In genomic region chr16:66516808-66517585, GRCh38 we compare ENCODE assay signal across 8 cellular contexts. TPM values are rescaled to one million over a fixed set of nuclear protein-coding genes. Genes with fewer than 3 reads are reported as not detected.
A peak's percentile ranks its signal among the peaks of the same experiment; 100 is the strongest.
DNase-seq lines count a peak whose midpoint lies in the region; ATAC-seq and TF ChIP-seq lines count a peak whose summit lies in the region.

No MANE protein-coding gene starts in this region.

- no peaks in the 10 kb centered on the region for H3K36me3 Mint-ChIP-seq in CD8-positive, alpha-beta T cell
- H3K36me3 Mint-ChIP-seq in activated naive CD8-positive, alpha-beta T cell treated with anti-CD3 and anti-CD28 coated beads, Interleukin-2, amount 10 ng/mL, durations not matched to agents 7 days and 5 days: no peaks in the 10 kb centered on the region

- ATAC-seq in CD8-positive, alpha-beta T cell: peak; percentile 79
- ATAC-seq in GM19468 (IDR thresholded peaks at IDR 0.05; ENCODE audit: extremely low read depth, unreplicated experiment): peak; percentile 85
- ATAC-seq in activated naive CD8-positive, alpha-beta T cell treated with anti-CD3 and anti-CD28 coated beads, Interleukin-2, amount 10 ng/mL, durations not matched to agents 7 days and 5 days (ENCODE audit: low read depth): peak; percentile 85

- H3K27ac ChIP-seq in CD8-positive, alpha-beta T cell (ENCODE audit: low read depth, low read length): peak overlapping the region; percentile 28
- H3K27ac ChIP-seq in SK-N-MC: 0 out of 2 replicates have a peak overlapping the region, but pooled peaks have one; percentile 46
- peak overlapping the region; percentile 96 for H3K27ac ChIP-seq in prostate gland

- POLR2A ChIA-PET in CD8-positive, alpha-beta T cell (lab: Charles Lee): no interaction called here
- POLR2A ChIA-PET in activated naive CD8-positive, alpha-beta T cell treated with anti-CD3 and anti-CD28 coated beads, Interleukin-2, amount 10 ng/mL, durations not matched to agents 7 days and 5 days (lab: Charles Lee): interaction anchor here (1.0 to 1.3 kb wide), 3 partner anchors 34 to 73 kb away, joined by 3 to 8 read pairs (median 5); partner anchors contain the start of gene CKLF

- peak; percentile 32 for TF ChIP-seq POLR2A in prostate gland (IDR thresholded peaks at IDR 0.05)

- no peaks in the 10 kb centered on the region for H3K36me3 ChIP-seq in CD8-positive, alpha-beta T cell (ENCODE audit: insufficient read depth, low read length)
- no peaks in the 10 kb centered on the region for H3K36me3 ChIP-seq in SK-N-MC (ENCODE audit: insufficient read depth, low read length)
- H3K36me3 ChIP-seq in prostate gland: no peaks in the 10 kb centered on the region

- no peaks in the 10 kb centered on the region for H3K27me3 Mint-ChIP-seq in CD8-positive, alpha-beta T cell (ENCODE audit: low read depth)
- H3K27me3 Mint-ChIP-seq in activated naive CD8-positive, alpha-beta T cell treated with anti-CD3 and anti-CD28 coated beads, Interleukin-2, amount 10 ng/mL, durations not matched to agents 7 days and 5 days: no peaks in the 10 kb centered on the region

- H3K9me3 ChIP-seq in CD8-positive, alpha-beta T cell (ENCODE audit: low read length): no peaks in the 10 kb centered on the region
- H3K9me3 ChIP-seq in SK-N-MC (ENCODE audit: low read depth, low read length): no peaks in the 10 kb centered on the region
- no peaks in the 10 kb centered on the region for H3K9me3 ChIP-seq in prostate gland

- H3K4me1 Mint-ChIP-seq in CD8-positive, alpha-beta T cell (ENCODE audit: low read depth): peaks cover 66% of the 10 kb centered on the region
- peaks cover 54% of the 10 kb centered on the region for H3K4me1 Mint-ChIP-seq in activated naive CD8-positive, alpha-beta T cell treated with anti-CD3 and anti-CD28 coated beads, Interleukin-2, amount 10 ng/mL, durations not matched to agents 7 days and 5 days

- CTCF ChIA-PET in CD8-positive, alpha-beta T cell (lab: Charles Lee): interaction anchor here (0.6 to 1.0 kb wide), 2 partner anchors 70 to 183 kb away, joined by 3 to 4 read pairs; no protein-coding TSS in a partner anchor

- H3K27ac Mint-ChIP-seq in CD8-positive, alpha-beta T cell: peak overlapping the region; percentile 91
- H3K27ac Mint-ChIP-seq in activated naive CD8-positive, alpha-beta T cell treated with anti-CD3 and anti-CD28 coated beads, Interleukin-2, amount 10 ng/mL, durations not matched to agents 7 days and 5 days: peak overlapping the region; percentile 92

- no peak for TF ChIP-seq CTCF in CD8-positive, alpha-beta T cell (IDR thresholded peaks at IDR 0.05)
- no peak for TF ChIP-seq CTCF in prostate gland (IDR thresholded peaks at IDR 0.05)

- 23% methylated on average over 15 of the region's 15 CpGs for WGBS in prostate gland

- no peaks in the 10 kb centered on the region for H3K27me3 ChIP-seq in CD8-positive, alpha-beta T cell (ENCODE audit: insufficient read depth, low read length)
- H3K27me3 ChIP-seq in prostate gland (replicated peaks; ENCODE audit: insufficient read depth): no peaks in the 10 kb centered on the region

- no peak overlapping the region for H3K9ac ChIP-seq in SK-N-MC (ENCODE audit: insufficient read length)

- no peak overlapping the region for H3K4me3 ChIP-seq in CD8-positive, alpha-beta T cell (ENCODE audit: low read depth, low read length)
- H3K4me3 ChIP-seq in SK-N-MC (no peak overlapping the region), prostate gland (no peak overlapping the region)

- peaks cover 54% of the 10 kb centered on the region for H3K4me1 ChIP-seq in CD8-positive, alpha-beta T cell (ENCODE audit: insufficient read depth, low read length)
- peaks cover 24% of the 10 kb centered on the region for H3K4me1 ChIP-seq in prostate gland (replicated peaks)

- peak overlapping the region; percentile 7 for H3K4me3 Mint-ChIP-seq in CD8-positive, alpha-beta T cell
- peak overlapping the region; percentile 78 for H3K4me3 Mint-ChIP-seq in activated naive CD8-positive, alpha-beta T cell treated with anti-CD3 and anti-CD28 coated beads, Interleukin-2, amount 10 ng/mL, durations not matched to agents 7 days and 5 days

- H3K9me3 Mint-ChIP-seq in CD8-positive, alpha-beta T cell: no peaks in the 10 kb centered on the region
- H3K9me3 Mint-ChIP-seq in activated naive CD8-positive, alpha-beta T cell treated with anti-CD3 and anti-CD28 coated beads, Interleukin-2, amount 10 ng/mL, durations not matched to agents 7 days and 5 days: no peaks in the 10 kb centered on the region

- intact Hi-C loops in CD8-positive, alpha-beta T cell (cut with DNase I, micrococcal nuclease): no loop called here
- intact Hi-C loops in cardiac septum (cut with DNase I): loop anchor here (2.0 kb wide), 2 partner anchors 34 to 156 kb away; partner anchors contain the start of gene TK2
- intact Hi-C loops in prostate gland (cut with DNase I): loop anchor here (5.0 kb wide), 2 partner anchors 35 kb away; partner anchors contain the start of genes CKLF and TK2

- peak; percentile 39 to 85 (median 77) for DNase-seq in CD8-positive, alpha-beta T cell
- DNase-seq in HS-27A (ENCODE audit: low read depth): peak; percentile 98
- no peak for DNase-seq in SK-N-MC (ENCODE audit: low read depth, low spot score)
- peak; percentile 68 for DNase-seq in activated naive CD8-positive, alpha-beta T cell treated with anti-CD3 and anti-CD28 coated beads, Interleukin-2, amount 10 ng/mL, durations not matched to agents 7 days and 5 days
- DNase-seq in cardiac septum (ENCODE audit: low spot score): peak; percentile 99
- DNase-seq in prostate gland (ENCODE audit: low spot score): peak; percentile 97
- DNase-seq in ureter (ENCODE audit: low spot score): peak; percentile 98

RNA-seq across cellular contexts. Expression of gene TK2, which starts 32.9 kb away (rescaled TPM):
- 1 to 10 TPM; 3.3 to 4.4 TPM for total RNA-seq in CD8-positive, alpha-beta T cell
- 1 to 10 TPM; 7.0 to 8.6 TPM for total RNA-seq in activated naive CD8-positive, alpha-beta T cell treated with anti-CD3 and anti-CD28 coated beads, Interleukin-2, amount 10 ng/mL, durations not matched to agents 7 days and 5 days
- total RNA-seq in cardiac septum (23.4 TPM), prostate gland (10 to 100 TPM; 28.1 to 45.9 TPM), ureter (37.9 TPM)

RNA-seq across cellular contexts. Expression of gene CKLF, which starts 35.4 kb away (rescaled TPM):
- 10 to 100 TPM in 1 of 2 experiments, 1 to 10 TPM in 1; 7.9 to 11.1 TPM for total RNA-seq in CD8-positive, alpha-beta T cell
- total RNA-seq in activated naive CD8-positive, alpha-beta T cell treated with anti-CD3 and anti-CD28 coated beads, Interleukin-2, amount 10 ng/mL, durations not matched to agents 7 days and 5 days: 100 to 1,000 TPM; 124 to 130 TPM
- 10.5 TPM for total RNA-seq in cardiac septum
- total RNA-seq in prostate gland: 10 to 100 TPM; 20.5 to 28.3 TPM
- 34.0 TPM for total RNA-seq in ureter

RNA-seq across cellular contexts. Expression of gene CMTM1, which starts 49.2 kb away (rescaled TPM):
- total RNA-seq in CD8-positive, alpha-beta T cell: under 1 TPM in 1 of 2 experiments, not detected in 1; 0.61 TPM
- 10 to 100 TPM; 10.6 to 13.5 TPM for total RNA-seq in activated naive CD8-positive, alpha-beta T cell treated with anti-CD3 and anti-CD28 coated beads, Interleukin-2, amount 10 ng/mL, durations not matched to agents 7 days and 5 days
- 1.3 TPM for total RNA-seq in cardiac septum
- total RNA-seq in prostate gland: 1 to 10 TPM; 1.5 to 2.6 TPM
- total RNA-seq in ureter: 4.3 TPM

Comparison
In these comparisons a context has a peak if more than half of its experiments do, and no peak if none do; other contexts are left out.
1. H3K27ac ChIP-seq: peak in every context shown above with its lines; median percentile 96 in prostate gland; 46 in SK-N-MC; 28 in CD8-positive, alpha-beta T cell.
2. intact Hi-C loops: an anchor here in cardiac septum (2.0 kb wide) and prostate gland (5.0 kb wide); none called in CD8-positive, alpha-beta T cell.